ENCODE assay signal across 8 cellular contexts in the genomic region with DNA sequence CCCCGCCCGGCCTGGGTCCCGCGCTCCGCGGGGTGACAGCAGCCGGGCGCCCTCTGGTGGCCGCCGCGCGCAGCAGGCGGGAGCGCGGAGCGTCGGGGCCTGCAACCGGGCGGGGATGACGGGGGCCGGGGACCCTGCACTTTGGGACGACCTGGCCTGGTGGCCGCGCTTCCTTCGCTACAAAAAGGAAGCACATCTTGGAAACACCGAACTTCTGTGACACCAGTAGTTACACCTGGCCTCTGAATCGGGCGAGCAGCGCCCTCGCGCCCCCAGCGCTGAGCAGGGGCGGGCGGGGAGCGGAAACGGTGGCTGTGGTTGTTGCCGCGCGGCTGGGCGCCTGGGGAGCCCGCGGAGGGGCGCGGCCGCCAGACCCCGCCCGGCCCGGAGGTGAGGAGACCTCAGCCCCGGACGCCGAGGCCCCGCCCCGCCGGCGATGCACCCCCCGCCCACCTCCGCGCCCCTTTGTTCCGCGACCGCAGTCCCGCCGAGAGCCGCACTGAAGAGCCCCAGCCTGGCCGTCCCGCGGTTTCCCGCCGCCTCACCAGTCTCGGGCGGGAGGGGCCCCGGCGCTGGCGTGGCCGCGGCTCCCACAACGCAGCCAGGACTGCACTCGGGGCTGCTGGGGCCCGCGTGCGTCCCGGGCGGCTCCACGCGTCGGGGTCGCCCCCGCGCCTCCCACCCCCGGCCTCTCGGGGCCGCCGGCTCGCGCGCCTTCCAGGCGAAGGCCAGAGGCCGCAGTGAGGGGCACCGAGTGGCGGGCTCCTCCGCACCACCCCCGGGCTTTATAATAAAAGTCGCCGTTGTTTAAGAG. TPM values are rescaled to one million over a fixed set of nuclear protein-coding genes. Genes with fewer than 3 reads are reported as not detected.
A peak's percentile ranks its signal among the peaks of the same experiment; 100 is the strongest.
DNase-seq lines count a peak whose midpoint lies in the region; ATAC-seq and TF ChIP-seq lines count a peak whose summit lies in the region.

No MANE protein-coding gene starts in this region.

- H3K9me3 ChIP-seq in liver (ENCODE audit: control insufficient read depth in 4 of 4, low read length in 3 of 4): no peaks in the 10 kb centered on the region

- no peaks in the 10 kb centered on the region for H3K79me2 ChIP-seq in ACC112 (ENCODE audit: control insufficient read depth, insufficient read depth, low read length, unreplicated experiment)

- peak overlapping the region; percentile 64 for H3K4me3 Mint-ChIP-seq in chondrocyte (ENCODE audit: unreplicated experiment)

- WGBS in liver: under 1% methylated on average over 104 of the region's 104 CpGs

- H3K36me3 ChIP-seq in ACC112 (ENCODE audit: insufficient read depth, low read length) (no peaks in the 10 kb centered on the region), liver (ENCODE audit: control insufficient read depth in 4 of 4, insufficient read depth in 3 of 4, low read depth in 1 of 4, low read length in 3 of 4) (no peaks in the 10 kb centered on the region)

- H3K4me1 Mint-ChIP-seq in chondrocyte (ENCODE audit: low read depth): peaks cover 12% of the 10 kb centered on the region

- peaks cover 21% of the 10 kb centered on the region for H3K4me1 ChIP-seq in ACC112 (ENCODE audit: control insufficient read depth, insufficient read depth, low read length, unreplicated experiment)
- H3K4me1 ChIP-seq in liver (ENCODE audit: control insufficient read depth in 4 of 4, insufficient read depth in 4 of 4, low read length in 3 of 4): peaks cover 2 to 14% (median 7%) of the 10 kb centered on the region in 4 donors

- TF ChIP-seq RAD21 in liver (IDR thresholded peaks at IDR 0.05): peak; percentile 26 to 59

- H3K27ac Mint-ChIP-seq in chondrocyte (ENCODE audit: unreplicated experiment): no peak overlapping the region

- TF ChIP-seq CTCF in chondrocyte (IDR thresholded peaks at IDR 0.05) (peak; percentile 88), liver (IDR thresholded peaks at IDR 0.05; ENCODE audit: low read depth, low read length, missing input control) (peak; percentile 79)

- H3K27ac ChIP-seq in ACC112 (ENCODE audit: low read depth, low read length) (no peak overlapping the region), liver (ENCODE audit: low read depth in 1 of 2, low read length in 2 of 2) (peak overlapping the region in 1 of 2 donors; percentile 53)

- no peaks in the 10 kb centered on the region for H3K9me3 Mint-ChIP-seq in chondrocyte (ENCODE audit: low read depth)

- H3K9ac ChIP-seq in liver (ENCODE audit: low read depth in 1 of 2, low read length in 2 of 2): peak overlapping the region in 1 of 2 donors; percentile 31

- H3K36me3 Mint-ChIP-seq in chondrocyte (ENCODE audit: low read depth): no peaks in the 10 kb centered on the region

- H3K4me3 ChIP-seq in ACC112 (ENCODE audit: low read depth, low read length): peak overlapping the region; percentile 84
- H3K4me3 ChIP-seq in liver (ENCODE audit: low read depth in 1 of 3, low read length in 3 of 3): peak overlapping the region; percentile 43 to 68 (median 53)

- no peaks in the 10 kb centered on the region for H3K27me3 ChIP-seq in ACC112 (ENCODE audit: insufficient read depth, low read length)
- H3K27me3 ChIP-seq in liver (ENCODE audit: control insufficient read depth in 4 of 4, insufficient read depth in 4 of 4, low read length in 3 of 4): no peaks in the 10 kb centered on the region

- H2AFZ ChIP-seq in ACC112 (ENCODE audit: low read length, unreplicated experiment): peak overlapping the region; percentile 70

- DNase-seq in NCI-H2107 (lab: John Stamatoyannopoulos, UW) (peak; percentile 48), chondrocyte (ENCODE audit: low spot score) (peak; percentile 65)
- DNase-seq in activated CD4-positive, CD25-positive, alpha-beta regulatory T cell treated with anti-CD3 and anti-CD28 coated beads, Interleukin-2, amount 50 U/mL, for 16 hours (ENCODE audit: low read depth, low spot score): peak; percentile 41
- DNase-seq in stimulated activated CD4-positive, alpha-beta T cell treated with anti-CD3 and anti-CD28 coated beads, TNF-alpha, amount 100 ng/mL, for 4 hours (ENCODE audit: low read depth in 3 of 3): peak; percentile 45 to 71 (median 49)

- ATAC-seq in GM18511 (IDR thresholded peaks at IDR 0.05; ENCODE audit: unreplicated experiment): peak; percentile 65
- ATAC-seq in HG02973 (IDR thresholded peaks at IDR 0.05; ENCODE audit: unreplicated experiment): peak; percentile 57

- no peaks in the 10 kb centered on the region for H3K27me3 Mint-ChIP-seq in chondrocyte (ENCODE audit: low read depth)

TF ChIP-seq in liver, 16 proteins besides CTCF, POLR2A, EP300 and RAD21:
- no peak for TF ChIP-seq TAF1 (conservative IDR thresholded peaks at IDR 0.05)
- TF ChIP-seq, protein P1, sequence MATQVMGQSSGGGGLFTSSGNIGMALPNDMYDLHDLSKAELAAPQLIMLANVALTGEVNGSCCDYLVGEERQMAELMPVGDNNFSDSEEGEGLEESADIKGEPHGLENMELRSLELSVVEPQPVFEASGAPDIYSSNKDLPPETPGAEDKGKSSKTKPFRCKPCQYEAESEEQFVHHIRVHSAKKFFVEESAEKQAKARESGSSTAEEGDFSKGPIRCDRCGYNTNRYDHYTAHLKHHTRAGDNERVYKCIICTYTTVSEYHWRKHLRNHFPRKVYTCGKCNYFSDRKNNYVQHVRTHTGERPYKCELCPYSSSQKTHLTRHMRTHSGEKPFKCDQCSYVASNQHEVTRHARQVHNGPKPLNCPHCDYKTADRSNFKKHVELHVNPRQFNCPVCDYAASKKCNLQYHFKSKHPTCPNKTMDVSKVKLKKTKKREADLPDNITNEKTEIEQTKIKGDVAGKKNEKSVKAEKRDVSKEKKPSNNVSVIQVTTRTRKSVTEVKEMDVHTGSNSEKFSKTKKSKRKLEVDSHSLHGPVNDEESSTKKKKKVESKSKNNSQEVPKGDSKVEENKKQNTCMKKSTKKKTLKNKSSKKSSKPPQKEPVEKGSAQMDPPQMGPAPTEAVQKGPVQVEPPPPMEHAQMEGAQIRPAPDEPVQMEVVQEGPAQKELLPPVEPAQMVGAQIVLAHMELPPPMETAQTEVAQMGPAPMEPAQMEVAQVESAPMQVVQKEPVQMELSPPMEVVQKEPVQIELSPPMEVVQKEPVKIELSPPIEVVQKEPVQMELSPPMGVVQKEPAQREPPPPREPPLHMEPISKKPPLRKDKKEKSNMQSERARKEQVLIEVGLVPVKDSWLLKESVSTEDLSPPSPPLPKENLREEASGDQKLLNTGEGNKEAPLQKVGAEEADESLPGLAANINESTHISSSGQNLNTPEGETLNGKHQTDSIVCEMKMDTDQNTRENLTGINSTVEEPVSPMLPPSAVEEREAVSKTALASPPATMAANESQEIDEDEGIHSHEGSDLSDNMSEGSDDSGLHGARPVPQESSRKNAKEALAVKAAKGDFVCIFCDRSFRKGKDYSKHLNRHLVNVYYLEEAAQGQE (IDR thresholded peaks at IDR 0.05): no peak
- TF ChIP-seq GABPA (IDR thresholded peaks at IDR 0.05 in 1 of 2, conservative IDR thresholded peaks at IDR 0.05 in 1 of 2): no peak
- TF ChIP-seq YY1 (IDR thresholded peaks at IDR 0.05): no peak
- no peak for TF ChIP-seq FOXA1 (IDR thresholded peaks at IDR 0.05)
- TF ChIP-seq HNF4G (IDR thresholded peaks at IDR 0.05): no peak

RNA-seq across cellular contexts. Expression of a gene that starts 59.3 kb away (rescaled TPM):
- total RNA-seq in chondrocyte (307 to 328 TPM (median 315 TPM) in 3 replicates), liver (100 to 1,000 TPM in 1 of 2 donors, 10 to 100 TPM in 1; 76.6 to 338 TPM)
- polyA plus RNA-seq in liver: 100 to 1,000 TPM; 188 to 190 TPM
